In genomic region chr16:19138601-19139000, GRCh38 we compare ENCODE assay signal across 1 cellular context.
TF ChIP-seq lines count a peak whose summit lies in the region.

No MANE protein-coding gene starts in this region.

TF ChIP-seq in HepG2, 621 proteins besides CTCF, POLR2A, EP300 and RAD21 (continued from another document):
- TF ChIP-seq SKIL (CRISPR knock-in tag; IDR thresholded peaks at IDR 0.05; ENCODE audit: borderline replicate concordance) (no peak), ETV5 (CRISPR knock-in tag; IDR thresholded peaks at IDR 0.05; ENCODE audit: borderline replicate concordance) (peak; percentile 13; the same call in 1 of the 2 replicates), NR2F6 (IDR thresholded peaks at IDR 0.05) (no peak), NR2F6 (CRISPR knock-in tag; IDR thresholded peaks at IDR 0.05) (no peak)
